In genomic region chr4:107757860-107758476, GRCh38 we compare ENCODE assay signal across 9 cellular contexts. TPM values are rescaled to one million over a fixed set of nuclear protein-coding genes. Genes with fewer than 3 reads are reported as not detected.
DNase-seq lines count a peak whose midpoint lies in the region; ATAC-seq and TF ChIP-seq lines count a peak whose summit lies in the region.
"Had no signal": no experiment of that assay in that cellular context is flagged by ENCODE, and none has a peak within 500 bp of the region (broad histone marks: within the 10 kb centered on the region; RNA-seq: fewer than 3 reads in every experiment).

No MANE protein-coding gene starts in this region.

- ATAC-seq in HG03432 (IDR thresholded peaks at IDR 0.05; ENCODE audit: unreplicated experiment) (peak; percentile 55), upper lobe of right lung (peak; percentile 70), HG02840 (IDR thresholded peaks at IDR 0.05; ENCODE audit: low FRiP score, unreplicated experiment) (no peak)

- H3K36me3 Mint-ChIP-seq in glutamatergic neuron (ENCODE audit: unreplicated experiment): no peaks in the 10 kb centered on the region

- no peaks in the 10 kb centered on the region for H3K27me3 ChIP-seq in upper lobe of right lung
- H3K27me3 ChIP-seq: SJCRH30 had no signal

- no peaks in the 10 kb centered on the region for H3K27me3 Mint-ChIP-seq in glutamatergic neuron (ENCODE audit: unreplicated experiment)

- H3K27ac Mint-ChIP-seq in glutamatergic neuron (ENCODE audit: unreplicated experiment): no peak overlapping the region

- peak; percentile 75 for TF ChIP-seq CTCF in glutamatergic neuron (IDR thresholded peaks at IDR 0.05; ENCODE audit: partially characterized antibody, unreplicated experiment)
- TF ChIP-seq CTCF in upper lobe of right lung (IDR thresholded peaks at IDR 0.05): peak; percentile 67

- no peaks in the 10 kb centered on the region for H3K4me1 Mint-ChIP-seq in glutamatergic neuron (ENCODE audit: low read depth, unreplicated experiment)

- peaks cover 3% of the 10 kb centered on the region for H3K4me1 ChIP-seq in upper lobe of right lung
- H3K4me1 ChIP-seq: SJCRH30 had no signal

- no peak overlapping the region for H3K4me3 Mint-ChIP-seq in glutamatergic neuron (ENCODE audit: unreplicated experiment)

- intact Hi-C loops in upper lobe of right lung (cut with DNase I): loop anchor here (5.0 kb wide), 1 partner anchor 154 kb away; no protein-coding TSS in a partner anchor

- H3K4me3 ChIP-seq in upper lobe of right lung: no peak overlapping the region
- H3K4me3 ChIP-seq: SJCRH30 had no signal

- no peaks in the 10 kb centered on the region for H3K9me3 ChIP-seq in upper lobe of right lung
- H3K9me3 ChIP-seq: SJCRH30 had no signal

- no peaks in the 10 kb centered on the region for H3K36me3 ChIP-seq in upper lobe of right lung
- H3K36me3 ChIP-seq: SJCRH30 had no signal

- peak; percentile 16 for DNase-seq in EL
- peak; percentile 41 for DNase-seq in SKM-1 treated with dmso at 0.1 percent for 144 hours (lab: John Stamatoyannopoulos, UW; ENCODE audit: unreplicated experiment)
- no peak for DNase-seq in glutamatergic neuron
- no peak for DNase-seq in upper lobe of right lung
- DNase-seq in Ammon's horn (ENCODE audit: low spot score): no peak
- no peak for DNase-seq in hepatic stellate cell (ENCODE audit: low spot score)

- H3K9me3 Mint-ChIP-seq in glutamatergic neuron (ENCODE audit: unreplicated experiment): no peaks in the 10 kb centered on the region

- no peak overlapping the region for H3K27ac ChIP-seq in upper lobe of right lung
- H3K27ac ChIP-seq: SJCRH30 had no signal

RNA-seq across cellular contexts. Expression of gene PAPSS1, which starts 37.9 kb away (rescaled TPM):
- total RNA-seq in glutamatergic neuron (ENCODE audit: unreplicated experiment) (105 TPM), upper lobe of right lung (70.8 TPM)

Comparison
In these comparisons a context has a peak if more than half of its experiments do, and no peak if none do; other contexts are left out.
1. DNase-seq: peak in EL (single experiment) and SKM-1 treated with dmso at 0.1 percent for 144 hours (single experiment); none in glutamatergic neuron (single experiment), upper lobe of right lung (single experiment), Ammon's horn (single experiment) and hepatic stellate cell (single experiment).